In genomic region chr6:161228096-161228495, GRCh38 we compare ENCODE assay signal across 1 cellular context.
TF ChIP-seq lines count a peak whose summit lies in the region.

No MANE protein-coding gene starts in this region.

TF ChIP-seq in WTC11, 78 proteins besides CTCF, POLR2A, EP300 and RAD21 (continued from another document):
- TF ChIP-seq ATF3 (CRISPR knock-in tag; conservative IDR thresholded peaks at IDR 0.05), result no peak
- no peak for TF ChIP-seq ZNF425 (CRISPR knock-in tag; conservative IDR thresholded peaks at IDR 0.05)
- no peak for TF ChIP-seq TP53 (CRISPR knock-in tag; IDR thresholded peaks at IDR 0.05)
- no peak for TF ChIP-seq FOXP1 (CRISPR knock-in tag; IDR thresholded peaks at IDR 0.05; ENCODE audit: borderline replicate concordance)
- no peak for TF ChIP-seq ZNF396 (CRISPR knock-in tag; IDR thresholded peaks at IDR 0.05; ENCODE audit: borderline replicate concordance)
